ENCODE assay signal across 32 cellular contexts in the genomic region with DNA sequence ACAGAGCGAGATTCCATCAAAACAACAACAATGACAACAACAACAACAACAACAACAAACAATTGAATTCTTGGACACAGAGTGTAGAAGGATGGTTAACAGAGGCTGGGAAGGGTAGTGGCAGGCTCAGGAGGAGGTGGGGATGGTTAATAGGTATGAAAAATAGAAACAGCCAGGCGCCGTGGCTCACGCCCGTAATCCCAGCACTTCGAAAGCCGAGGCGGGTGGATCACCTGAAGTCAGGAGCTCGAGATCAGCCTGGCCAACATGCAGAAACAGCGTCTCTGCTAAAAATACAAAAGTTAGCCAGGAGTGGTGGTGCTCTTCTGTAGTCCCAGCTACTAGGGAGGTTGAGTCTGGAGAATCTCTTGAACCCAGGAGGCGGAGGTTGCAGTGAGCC.
DNase-seq lines count a peak whose midpoint lies in the region; ATAC-seq, FAIRE-seq and TF ChIP-seq lines count a peak whose summit lies in the region.
"Had no signal": no experiment of that assay in that cellular context is flagged by ENCODE, and none has a peak within 500 bp of the region (broad histone marks: within the 10 kb centered on the region; RNA-seq: fewer than 3 reads in every experiment).

No MANE protein-coding gene starts in this region.

- H3F3A ChIP-seq in GM23338 (replicated peaks; ENCODE audit: low read depth): no peaks in the 10 kb centered on the region

- H3K4me1 Mint-ChIP-seq in GM23338: peaks cover 3% of the 10 kb centered on the region; the same call in 1 of the 3 replicates
- H3K4me1 Mint-ChIP-seq: B cell; CD14-positive monocyte; CD4-positive, alpha-beta memory T cell; CD8-positive, alpha-beta memory T cell had no signal

- H3K4me1 ChIP-seq in right atrium auricular region (no peaks in the 10 kb centered on the region), GM23338 (ENCODE audit: insufficient read depth) (no peaks in the 10 kb centered on the region), small intestine (ENCODE audit: control insufficient read depth in 2 of 2, insufficient read depth in 1 of 2, low read depth in 1 of 2, low read length in 1 of 2) (no peaks in the 10 kb centered on the region)
- H3K4me1 ChIP-seq: A549, BLaER1 had no signal

- intact Hi-C loops in Right ventricle myocardium inferior (cut with DNase I): no loop called here

- H3K4me3 Mint-ChIP-seq in GM23338: no peak overlapping the region
- H3K4me3 Mint-ChIP-seq: B cell; CD14-positive monocyte; CD4-positive, alpha-beta memory T cell; CD4-positive, alpha-beta T cell; CD4-positive, CD25-positive, alpha-beta regulatory T cell; CD8-positive, alpha-beta memory T cell; CD8-positive, alpha-beta T cell had no signal

- no peak overlapping the region for H3K4me2 ChIP-seq in GM23338
- H3K4me2 ChIP-seq: A549; BLaER1; BLaER1 treated with 17β-estradiol and CSF1 and Interleukin-3, amounts not matched to agents 10 nM and 100 nM had no signal

- H3K36me3 ChIP-seq in right atrium auricular region (no peaks in the 10 kb centered on the region), GM23338 (ENCODE audit: insufficient read depth) (no peaks in the 10 kb centered on the region), small intestine (ENCODE audit: control insufficient read depth in 2 of 2, insufficient read depth in 2 of 2, low read length in 2 of 2) (no peaks in the 10 kb centered on the region)
- H3K36me3 ChIP-seq: BE2C; BLaER1; BLaER1 treated with 17β-estradiol and CSF1 and Interleukin-3, amounts not matched to agents 10 nM and 100 nM had no signal

- no peaks in the 10 kb centered on the region for H3K9me3 Mint-ChIP-seq in GM23338
- H3K9me3 Mint-ChIP-seq: CD4-positive, alpha-beta memory T cell; CD4-positive, alpha-beta T cell; CD8-positive, alpha-beta memory T cell; CD8-positive, alpha-beta T cell had no signal

- H2AFZ ChIP-seq in GM23338: peak overlapping the region; percentile 53; the same call in 1 of the 2 replicates

- H3K27me3 ChIP-seq in right atrium auricular region (no peaks in the 10 kb centered on the region), GM23338 (ENCODE audit: insufficient read depth) (no peaks in the 10 kb centered on the region), small intestine (ENCODE audit: control insufficient read depth in 2 of 2, insufficient read depth in 2 of 2, low read length in 2 of 2) (no peaks in the 10 kb centered on the region)
- H3K27me3 ChIP-seq: BE2C; BLaER1; BLaER1 treated with 17β-estradiol and CSF1 and Interleukin-3, amounts not matched to agents 10 nM and 100 nM had no signal

- no peaks in the 10 kb centered on the region for H3K36me3 Mint-ChIP-seq in GM23338 (ENCODE audit: low read depth)
- H3K36me3 Mint-ChIP-seq: CD14-positive monocyte; CD4-positive, alpha-beta memory T cell; CD4-positive, CD25-positive, alpha-beta regulatory T cell; CD8-positive, alpha-beta memory T cell; CD8-positive, alpha-beta T cell had no signal

- H3K27ac ChIP-seq in right atrium auricular region (no peak overlapping the region), GM23338 (ENCODE audit: low read depth) (no peak overlapping the region), small intestine (ENCODE audit: low read depth in 1 of 2, low read length in 1 of 2) (no peak overlapping the region)
- H3K27ac ChIP-seq: 22Rv1; A549; BLaER1; BLaER1 treated with 17β-estradiol and CSF1 and Interleukin-3, amounts not matched to agents 10 nM and 100 nM; C4-2B had no signal

- TF ChIP-seq CTCF in right atrium auricular region (IDR thresholded peaks at IDR 0.05) (no peak), GM23338 (conservative IDR thresholded peaks at IDR 0.05; ENCODE audit: low read depth in 2 of 2) (no peak)

- H3K9me3 ChIP-seq in right atrium auricular region (no peaks in the 10 kb centered on the region), small intestine (ENCODE audit: control insufficient read depth, low read depth) (no peaks in the 10 kb centered on the region)
- H3K9me3 ChIP-seq: A549; BE2C; BLaER1; BLaER1 treated with 17β-estradiol and CSF1 and Interleukin-3, amounts not matched to agents 10 nM and 100 nM; Caco-2 had no signal

- H3K79me2 ChIP-seq in GM23338 (replicated peaks; ENCODE audit: insufficient read depth): no peaks in the 10 kb centered on the region

- H4K20me1 ChIP-seq in GM23338 (replicated peaks; ENCODE audit: insufficient read depth): no peaks in the 10 kb centered on the region
- H4K20me1 ChIP-seq: BLaER1; BLaER1 treated with 17β-estradiol and CSF1 and Interleukin-3, amounts not matched to agents 10 nM and 100 nM had no signal

- no peaks in the 10 kb centered on the region for H3K9me2 ChIP-seq in GM23338 (ENCODE audit: insufficient read depth)

- no peak for ATAC-seq in Right ventricle myocardium inferior
- no peak for ATAC-seq in GM23338
- ATAC-seq: A549; CD8-positive, alpha-beta T cell had no signal

- DNase-seq in Right ventricle myocardium inferior (ENCODE audit: missing footprints) (peak; percentile 62), right atrium auricular region (ENCODE audit: low spot score) (no peak), GM23338 (ENCODE audit: low spot score) (no peak), small intestine (no peak)
- DNase-seq: 8988T; ACHN; AML-193; BE2C; C1 segment of cervical spinal cord; Caco-2; Calu3; CD4-positive, alpha-beta memory T cell; CD4-positive, alpha-beta T cell; CD4-positive, CD25-positive, alpha-beta regulatory T cell; CD8-positive, alpha-beta memory T cell; CD8-positive, alpha-beta T cell; COR-L47; DMS 273 treated with DMSO at 0.1 percent for 48 hours; DMS153; DMS53; DMS79; DMS79 treated with DMSO at 0.1 percent for 48 hours; DND-41; EL had no signal

- no peak for FAIRE-seq in small intestine (lab: Jason Lieb, UNC)
- FAIRE-seq: A549, D721Med had no signal

- no peaks in the 10 kb centered on the region for H3K27me3 Mint-ChIP-seq in GM23338 (ENCODE audit: insufficient read depth, low read depth, poor library complexity)
- H3K27me3 Mint-ChIP-seq: B cell; CD4-positive, CD25-positive, alpha-beta regulatory T cell had no signal

- H3K27ac Mint-ChIP-seq in GM23338: no peak overlapping the region
- H3K27ac Mint-ChIP-seq: B cell; CD14-positive monocyte; CD4-positive, alpha-beta memory T cell; CD4-positive, alpha-beta T cell; CD4-positive, CD25-positive, alpha-beta regulatory T cell; CD8-positive, alpha-beta memory T cell; CD8-positive, alpha-beta T cell had no signal

- H3K4me3 ChIP-seq in right atrium auricular region: no peak overlapping the region
- H3K4me3 ChIP-seq in GM23338: no peak overlapping the region
- H3K4me3 ChIP-seq in small intestine (ENCODE audit: low read depth in 1 of 2, low read length in 2 of 2): no peak overlapping the region
- H3K4me3 ChIP-seq: A549; BLaER1; BLaER1 treated with 17β-estradiol and CSF1 and Interleukin-3, amounts not matched to agents 10 nM and 100 nM had no signal

- WGBS in small intestine, 3 donors: 93 to 98% (median 97%) methylated on average over 11 of the region's 11 CpGs

TF ChIP-seq in GM23338, 12 proteins besides CTCF, POLR2A, EP300 and RAD21 (continues in another document):
- TF ChIP-seq NANOG (IDR thresholded peaks at IDR 0.05; ENCODE audit: borderline replicate concordance) (no peak), EZH2 (IDR thresholded peaks at IDR 0.05; ENCODE audit: low read depth, unreplicated experiment) (no peak), ZNF331 (CRISPR knock-in tag; IDR thresholded peaks at IDR 0.05; ENCODE audit: low read depth) (no peak)
- TF ChIP-seq, protein P1, sequence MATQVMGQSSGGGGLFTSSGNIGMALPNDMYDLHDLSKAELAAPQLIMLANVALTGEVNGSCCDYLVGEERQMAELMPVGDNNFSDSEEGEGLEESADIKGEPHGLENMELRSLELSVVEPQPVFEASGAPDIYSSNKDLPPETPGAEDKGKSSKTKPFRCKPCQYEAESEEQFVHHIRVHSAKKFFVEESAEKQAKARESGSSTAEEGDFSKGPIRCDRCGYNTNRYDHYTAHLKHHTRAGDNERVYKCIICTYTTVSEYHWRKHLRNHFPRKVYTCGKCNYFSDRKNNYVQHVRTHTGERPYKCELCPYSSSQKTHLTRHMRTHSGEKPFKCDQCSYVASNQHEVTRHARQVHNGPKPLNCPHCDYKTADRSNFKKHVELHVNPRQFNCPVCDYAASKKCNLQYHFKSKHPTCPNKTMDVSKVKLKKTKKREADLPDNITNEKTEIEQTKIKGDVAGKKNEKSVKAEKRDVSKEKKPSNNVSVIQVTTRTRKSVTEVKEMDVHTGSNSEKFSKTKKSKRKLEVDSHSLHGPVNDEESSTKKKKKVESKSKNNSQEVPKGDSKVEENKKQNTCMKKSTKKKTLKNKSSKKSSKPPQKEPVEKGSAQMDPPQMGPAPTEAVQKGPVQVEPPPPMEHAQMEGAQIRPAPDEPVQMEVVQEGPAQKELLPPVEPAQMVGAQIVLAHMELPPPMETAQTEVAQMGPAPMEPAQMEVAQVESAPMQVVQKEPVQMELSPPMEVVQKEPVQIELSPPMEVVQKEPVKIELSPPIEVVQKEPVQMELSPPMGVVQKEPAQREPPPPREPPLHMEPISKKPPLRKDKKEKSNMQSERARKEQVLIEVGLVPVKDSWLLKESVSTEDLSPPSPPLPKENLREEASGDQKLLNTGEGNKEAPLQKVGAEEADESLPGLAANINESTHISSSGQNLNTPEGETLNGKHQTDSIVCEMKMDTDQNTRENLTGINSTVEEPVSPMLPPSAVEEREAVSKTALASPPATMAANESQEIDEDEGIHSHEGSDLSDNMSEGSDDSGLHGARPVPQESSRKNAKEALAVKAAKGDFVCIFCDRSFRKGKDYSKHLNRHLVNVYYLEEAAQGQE (IDR thresholded peaks at IDR 0.05; ENCODE audit: unreplicated experiment): no peak
